24 cellular contexts compared by ENCODE assay signal in genomic region chr5:29017501-29017900, GRCh38.
"Had no signal": no experiment of that assay in that cellular context is flagged by ENCODE, and none has a peak within 500 bp of the region (broad histone marks: within the 10 kb centered on the region; RNA-seq: fewer than 3 reads in every experiment).

No MANE protein-coding gene starts in this region.

- DNase-seq: effector memory CD8-positive, alpha-beta T cell; gastrocnemius medialis; glutamatergic neuron; islet precursor cell; left ventricle myocardium inferior; lower lobe of right lung; naive thymus-derived CD4-positive, alpha-beta T cell; psoas muscle; retina; spleen; stimulated activated CD4-positive, alpha-beta T cell treated with anti-CD3 and anti-CD28 coated beads, Interleukin-15, amount 100 ng/mL, for 24 hours; stimulated activated CD4-positive, alpha-beta T cell treated with anti-CD3 and anti-CD28 coated beads, Interleukin-1b, Interleukin-23, amount 100 ng/mL, for 48 hours; stimulated activated CD4-positive, alpha-beta T cell treated with anti-CD3 and anti-CD28 coated beads, Interleukin-4, amount 100 ng/mL, for 24 hours; tibial artery; upper lobe of right lung had no signal

- H3K36me3 Mint-ChIP-seq: memory B cell; naive thymus-derived CD4-positive, alpha-beta T cell; stimulated activated memory B cell treated with anti-CD40 and anti-IgM and Interleukin-4, amounts not matched to agents 10 μg/mL and 1 μg/mL and 100 μg/mL, for 72 hours had no signal

- H3K4me1 Mint-ChIP-seq: memory B cell; naive thymus-derived CD4-positive, alpha-beta T cell; stimulated activated memory B cell treated with anti-CD40 and anti-IgM and Interleukin-4, amounts not matched to agents 10 μg/mL and 1 μg/mL and 100 μg/mL, for 72 hours had no signal

- H3K27ac Mint-ChIP-seq: dendritic cell treated with granulocyte-macrophage colony-stimulating factor and Interleukin-4, amounts not matched to agents 40 ng/mL and 50 ng/mL, for 4 days; effector memory CD8-positive, alpha-beta T cell; memory B cell; naive thymus-derived CD4-positive, alpha-beta T cell; stimulated activated memory B cell treated with anti-CD40 and anti-IgM and Interleukin-4, amounts not matched to agents 10 μg/mL and 1 μg/mL and 100 μg/mL, for 72 hours; stimulated activated naive CD8-positive, alpha-beta T cell treated with anti-CD3 and anti-CD28 coated beads, Interleukin-15, Interleukin-2, amounts not matched to agents 100 ng/mL and 50 ng/mL, for 24 hours had no signal

- H3K9me3 ChIP-seq: esophagus muscularis mucosa, gastrocnemius medialis, left ventricle myocardium inferior, lower lobe of right lung, neutrophil, psoas muscle, tibial artery, upper lobe of right lung, vagina had no signal

- H3K27ac ChIP-seq: epithelial cell of prostate, esophagus muscularis mucosa, gastrocnemius medialis, left ventricle myocardium inferior, lower lobe of right lung, neutrophil, psoas muscle, spleen, tibial artery, upper lobe of right lung, vagina had no signal

- H3K9me3 Mint-ChIP-seq: stimulated activated memory B cell treated with anti-CD40 and anti-IgM and Interleukin-4, amounts not matched to agents 10 μg/mL and 1 μg/mL and 100 μg/mL, for 72 hours; stimulated activated naive CD8-positive, alpha-beta T cell treated with anti-CD3 and anti-CD28 coated beads, Interleukin-15, Interleukin-2, amounts not matched to agents 100 ng/mL and 50 ng/mL, for 24 hours had no signal

- H3K36me3 ChIP-seq: esophagus muscularis mucosa, gastrocnemius medialis, left ventricle myocardium inferior, lower lobe of right lung, neutrophil, spleen, tibial artery, upper lobe of right lung, vagina had no signal

- H3K27me3 Mint-ChIP-seq: dendritic cell treated with granulocyte-macrophage colony-stimulating factor and Interleukin-4, amounts not matched to agents 40 ng/mL and 50 ng/mL, for 4 days; effector memory CD8-positive, alpha-beta T cell; memory B cell; naive thymus-derived CD4-positive, alpha-beta T cell; stimulated activated memory B cell treated with anti-CD40 and anti-IgM and Interleukin-4, amounts not matched to agents 10 μg/mL and 1 μg/mL and 100 μg/mL, for 72 hours; stimulated activated naive CD8-positive, alpha-beta T cell treated with anti-CD3 and anti-CD28 coated beads, Interleukin-15, Interleukin-2, amounts not matched to agents 100 ng/mL and 50 ng/mL, for 24 hours had no signal

- H3K27me3 ChIP-seq: esophagus muscularis mucosa, gastrocnemius medialis, neutrophil, spleen, tibial artery, upper lobe of right lung, vagina had no signal

- H3K4me3 Mint-ChIP-seq: dendritic cell treated with granulocyte-macrophage colony-stimulating factor and Interleukin-4, amounts not matched to agents 40 ng/mL and 50 ng/mL, for 4 days; effector memory CD8-positive, alpha-beta T cell; memory B cell; naive thymus-derived CD4-positive, alpha-beta T cell; stimulated activated memory B cell treated with anti-CD40 and anti-IgM and Interleukin-4, amounts not matched to agents 10 μg/mL and 1 μg/mL and 100 μg/mL, for 72 hours; stimulated activated naive CD8-positive, alpha-beta T cell treated with anti-CD3 and anti-CD28 coated beads, Interleukin-15, Interleukin-2, amounts not matched to agents 100 ng/mL and 50 ng/mL, for 24 hours had no signal

- ATAC-seq: effector memory CD8-positive, alpha-beta T cell; gastrocnemius medialis; lower lobe of right lung; naive thymus-derived CD4-positive, alpha-beta T cell; psoas muscle; sciatic nerve; stimulated activated memory B cell treated with anti-CD40 and anti-IgM and Interleukin-4, amounts not matched to agents 10 μg/mL and 1 μg/mL and 100 μg/mL, for 72 hours; upper lobe of right lung had no signal

- H3K4me1 ChIP-seq: esophagus muscularis mucosa, gastrocnemius medialis, left ventricle myocardium inferior, lower lobe of right lung, psoas muscle, spleen, tibial artery, upper lobe of right lung, vagina had no signal

- H3K4me3 ChIP-seq: esophagus muscularis mucosa, gastrocnemius medialis, left ventricle myocardium inferior, lower lobe of right lung, psoas muscle, spleen, tibial artery, upper lobe of right lung, vagina had no signal
